35 cellular contexts compared by ENCODE assay signal in genomic region chr13:34189946-34190345, GRCh38.
"Had no signal": no experiment of that assay in that cellular context is flagged by ENCODE, and none has a peak within 500 bp of the region (broad histone marks: within the 10 kb centered on the region; RNA-seq: fewer than 3 reads in every experiment).

No MANE protein-coding gene starts in this region.

- H3K9ac ChIP-seq: KMS-11 had no signal

- H3K4me3 ChIP-seq: MG63 had no signal

- DNase-seq: Karpas-422, Kasumi-1, KG1, MG63, MM.1S, MV-4-11, NCI-H1048, NCI-H1092, NCI-H1092 treated with DMSO at 0.1 percent for 48 hours, NCI-H1105, NCI-H1105 treated with DMSO at 0.1 percent for 48 hours, NCI-H1417, NCI-H1417 treated with DMSO at 0.1 percent for 48 hours, NCI-H1436, NCI-H1436 treated with DMSO at 0.1 percent for 48 hours, NCI-H146, NCI-H1694, NCI-H1694 treated with DMSO at 0.1 percent for 48 hours, NCI-H187, NCI-H187 treated with DMSO at 0.1 percent for 48 hours, NCI-H1930, NCI-H2029, NCI-H2029 treated with DMSO at 0.1 percent for 48 hours, NCI-H2081, NCI-H2081 treated with DMSO at 0.1 percent for 48 hours, NCI-H2107, NCI-H2171, NCI-H2171 treated with DMSO at 0.1 percent for 48 hours, NCI-H2227 treated with DMSO at 0.1 percent for 48 hours, NCI-H226, NCI-H345, NCI-H446, NCI-H446 treated with DMSO at 0.1 percent for 48 hours, NCI-H510A had no signal

- H3K36me3 ChIP-seq: MG63 had no signal

- H3K27me3 ChIP-seq: MG63 had no signal

- H3K4me2 ChIP-seq: KMS-11 had no signal

- H3K27ac ChIP-seq: KMS-11 had no signal
